In the genomic region with DNA sequence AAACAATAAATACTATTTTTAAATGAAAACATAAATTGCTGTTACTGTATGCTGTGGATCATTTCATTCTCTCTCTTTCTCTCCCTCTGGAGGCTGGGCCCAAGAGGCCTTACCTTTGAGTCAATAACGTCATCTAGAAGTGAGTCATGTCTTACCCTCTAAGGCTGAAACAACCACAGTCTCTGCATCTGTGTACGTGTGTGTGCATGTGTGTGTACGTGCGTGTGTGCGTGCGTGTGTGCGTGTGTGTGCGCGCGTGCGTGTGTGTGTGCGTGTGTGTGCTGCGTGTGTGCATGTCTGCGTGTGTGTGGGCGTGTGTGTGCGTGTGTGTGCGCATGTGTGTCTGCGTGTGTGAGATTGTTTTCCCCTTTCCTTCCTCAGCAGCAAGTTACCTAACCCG, we compare ENCODE assay signal across 16 cellular contexts. TPM values are rescaled to one million over a fixed set of nuclear protein-coding genes. Genes with fewer than 3 reads are reported as not detected.
A peak's percentile ranks its signal among the peaks of the same experiment; 100 is the strongest.
DNase-seq lines count a peak whose midpoint lies in the region; TF ChIP-seq lines count a peak whose summit lies in the region.
"Had no signal": no experiment of that assay in that cellular context is flagged by ENCODE, and none has a peak within 500 bp of the region (broad histone marks: within the 10 kb centered on the region; RNA-seq: fewer than 3 reads in every experiment).

No MANE protein-coding gene starts in this region.

- BruUV-seq in MCF 10A (replicated peaks; lab: Mats Ljungman, UMichigan): no TSS peak

- DNase-seq in MCF 10A (ENCODE audit: unreplicated experiment): peak; percentile 66
- no peak for DNase-seq in breast epithelium (ENCODE audit: low spot score in 2 of 2)
- DNase-seq in RKO (ENCODE audit: low spot score): peak; percentile 29
- peak; percentile 55 for DNase-seq in fibroblast of peridontal ligament (ENCODE audit: extremely low read depth)
- no peak for DNase-seq in coronary artery (ENCODE audit: low spot score)
- no peak for DNase-seq in NOMO-1 treated with dmso at 0.1 percent for 144 hours (lab: John Stamatoyannopoulos, UW; ENCODE audit: unreplicated experiment)
- no peak for DNase-seq in cerebellar nuclear complex (lab: John Stamatoyannopoulos, UW)
- no peak for DNase-seq in activated T-cell treated with anti-CD3 and anti-CD28 coated beads, Interleukin-2, amount 50 U/mL, for 1 hour
- DNase-seq: esophagus squamous epithelium, NCI-H1092 treated with DMSO at 0.1 percent for 48 hours, NCI-H2227 treated with DMSO at 0.1 percent for 48 hours, T-helper 17 cell had no signal

- intact Hi-C loops in MCF 10A (cut with micrococcal nuclease) (no loop called here), breast epithelium (cut with DNase I; ENCODE audit: low total_unique reads) (no loop called here)

- POLR2A ChIA-PET in MCF 10A (lab: Yijun Ruan, JAX): interaction anchor here (0.6 kb wide), 2 partner anchors 20 to 93 kb away, joined by 3 read pairs; no protein-coding TSS in a partner anchor

- TF ChIP-seq CTCF in MCF 10A (IDR thresholded peaks at IDR 0.05; ENCODE audit: unreplicated experiment): no peak
- TF ChIP-seq CTCF in breast epithelium (IDR thresholded peaks at IDR 0.05): no peak
- no peak for TF ChIP-seq CTCF in coronary artery (IDR thresholded peaks at IDR 0.05)

- H3K9me3 Mint-ChIP-seq in MCF 10A (ENCODE audit: unreplicated experiment): no peaks in the 10 kb centered on the region
- H3K9me3 Mint-ChIP-seq: activated naive CD4-positive, alpha-beta T cell treated with anti-CD3 and anti-CD28 coated beads, Interleukin-2, amount 50 U/mL, for 24 hours had no signal

- H3K36me3 ChIP-seq in breast epithelium: no peaks in the 10 kb centered on the region
- H3K36me3 ChIP-seq: esophagus squamous epithelium had no signal

- no peaks in the 10 kb centered on the region for H3K4me1 ChIP-seq in breast epithelium
- H3K4me1 ChIP-seq: parathyroid adenoma had no signal

- no peaks in the 10 kb centered on the region for H3K27me3 ChIP-seq in breast epithelium
- H3K27me3 ChIP-seq: esophagus squamous epithelium had no signal

- H3K27me3 Mint-ChIP-seq in MCF 10A (ENCODE audit: insufficient read depth, unreplicated experiment): no peaks in the 10 kb centered on the region
- H3K27me3 Mint-ChIP-seq: activated naive CD4-positive, alpha-beta T cell treated with anti-CD3 and anti-CD28 coated beads, Interleukin-2, amount 50 U/mL, for 24 hours had no signal

- no peaks in the 10 kb centered on the region for H3K9me3 ChIP-seq in breast epithelium
- H3K9me3 ChIP-seq: esophagus squamous epithelium had no signal

- no peak overlapping the region for H3K27ac ChIP-seq in breast epithelium
- no peak overlapping the region for H3K27ac ChIP-seq in coronary artery
- H3K27ac ChIP-seq: parathyroid adenoma had no signal

- TF ChIP-seq POLR2A in breast epithelium (IDR thresholded peaks at IDR 0.05): no peak

- no peaks in the 10 kb centered on the region for H3K36me3 Mint-ChIP-seq in MCF 10A (ENCODE audit: insufficient read depth, unreplicated experiment)
- H3K36me3 Mint-ChIP-seq: activated naive CD4-positive, alpha-beta T cell treated with anti-CD3 and anti-CD28 coated beads, Interleukin-2, amount 50 U/mL, for 24 hours had no signal

- H3K4me3 ChIP-seq in breast epithelium (no peak overlapping the region), coronary artery (no peak overlapping the region)
- H3K4me3 ChIP-seq: esophagus squamous epithelium had no signal

- H3K27ac Mint-ChIP-seq in MCF 10A (ENCODE audit: low read depth, unreplicated experiment): no peak overlapping the region
- H3K27ac Mint-ChIP-seq: activated naive CD4-positive, alpha-beta T cell treated with anti-CD3 and anti-CD28 coated beads, Interleukin-2, amount 50 U/mL, for 24 hours; B cell; T-helper 17 cell had no signal

- no peaks in the 10 kb centered on the region for H3K4me1 Mint-ChIP-seq in MCF 10A (ENCODE audit: insufficient read depth, unreplicated experiment)
- H3K4me1 Mint-ChIP-seq: activated naive CD4-positive, alpha-beta T cell treated with anti-CD3 and anti-CD28 coated beads, Interleukin-2, amount 50 U/mL, for 24 hours; B cell had no signal

- CTCF ChIA-PET in MCF 10A (lab: Yijun Ruan, JAX): interaction anchor here (3.1 to 27.0 kb wide), 3 partner anchors 10 to 46 kb away, joined by 18 to 662 read pairs (median 27); no protein-coding TSS in a partner anchor

- no peak overlapping the region for H3K4me3 Mint-ChIP-seq in MCF 10A (ENCODE audit: unreplicated experiment)
- H3K4me3 Mint-ChIP-seq: activated naive CD4-positive, alpha-beta T cell treated with anti-CD3 and anti-CD28 coated beads, Interleukin-2, amount 50 U/mL, for 24 hours; B cell; T-helper 17 cell had no signal

RNA-seq across cellular contexts. Expression of a gene that starts 13.6 kb away (rescaled TPM):
- total RNA-seq in MCF 10A (2022) (not detected in 2 replicates), breast epithelium (1 to 10 TPM in 2 of 3 donors, under 1 TPM in 1; 0.64 to 5.6 (median 5.4) TPM)
- total RNA-seq: activated CD8-positive, alpha-beta memory T cell treated with anti-CD3 and anti-CD28 coated beads for 36 hours; B cell; T-helper 17 cell had no signal

RNA-seq across cellular contexts. Expression of a gene that starts 34.9 kb away (rescaled TPM):
- total RNA-seq in MCF 10A (2022) (7.7 and 8.0 TPM in 2 replicates), breast epithelium (1 to 10 TPM; 3.2 to 6.6 (median 5.2) TPM)

RNA-seq across cellular contexts. Expression of a gene that starts 47.4 kb away (rescaled TPM):
- total RNA-seq in MCF 10A (2022) (69.5 and 86.6 TPM in 2 replicates), breast epithelium (10 to 100 TPM; 14.4 to 17.1 (median 16.5) TPM)

Comparison
In these comparisons a context has a peak if more than half of its experiments do, and no peak if none do; other contexts are left out.
1. DNase-seq: peak in MCF 10A (single experiment), RKO (single experiment) and fibroblast of peridontal ligament (single experiment); none in breast epithelium (0 of 2), coronary artery (single experiment), NOMO-1 treated with dmso at 0.1 percent for 144 hours (single experiment), cerebellar nuclear complex (0 of 2) and activated T-cell treated with anti-CD3 and anti-CD28 coated beads, Interleukin-2, amount 50 U/mL, for 1 hour (single experiment).